In the genomic region with DNA sequence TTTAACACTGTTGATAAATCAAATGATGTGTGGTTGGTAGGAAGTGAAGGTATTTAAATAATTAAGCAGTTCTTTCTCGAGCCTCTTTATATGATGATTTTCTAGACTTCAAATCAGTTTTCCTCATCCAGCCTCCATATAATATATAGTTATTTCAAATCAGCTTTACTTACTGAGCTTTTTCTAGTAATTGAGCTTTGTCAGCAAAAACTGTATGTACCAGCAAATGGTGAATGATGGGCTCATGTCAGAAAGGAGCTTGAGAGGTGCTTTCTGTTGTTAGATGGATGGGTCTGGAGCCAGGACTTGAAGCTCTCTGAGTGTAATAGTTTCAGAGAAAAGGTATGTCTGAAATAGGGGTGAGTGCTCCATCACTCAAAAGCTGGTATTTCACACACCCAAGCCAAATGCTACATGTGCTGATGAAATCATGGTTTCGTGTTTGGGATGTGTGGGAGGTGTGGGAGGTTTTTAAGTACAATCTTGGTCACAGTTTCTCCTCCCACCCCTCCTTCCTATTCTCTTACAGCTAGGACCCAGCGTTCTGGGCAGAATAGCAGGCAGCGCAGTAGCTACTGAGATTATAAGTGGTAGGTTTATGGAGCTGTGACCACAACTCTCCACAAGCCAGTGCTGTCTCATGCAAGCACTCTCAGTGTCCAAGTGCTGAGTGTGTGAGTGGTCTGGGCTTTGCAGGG, we compare ENCODE assay signal across 1 cellular context.
TF ChIP-seq lines count a peak whose summit lies in the region.

No MANE protein-coding gene starts in this region.

TF ChIP-seq in SK-N-SH, 30 proteins besides CTCF, POLR2A, EP300 and RAD21:
- TF ChIP-seq, protein P1, sequence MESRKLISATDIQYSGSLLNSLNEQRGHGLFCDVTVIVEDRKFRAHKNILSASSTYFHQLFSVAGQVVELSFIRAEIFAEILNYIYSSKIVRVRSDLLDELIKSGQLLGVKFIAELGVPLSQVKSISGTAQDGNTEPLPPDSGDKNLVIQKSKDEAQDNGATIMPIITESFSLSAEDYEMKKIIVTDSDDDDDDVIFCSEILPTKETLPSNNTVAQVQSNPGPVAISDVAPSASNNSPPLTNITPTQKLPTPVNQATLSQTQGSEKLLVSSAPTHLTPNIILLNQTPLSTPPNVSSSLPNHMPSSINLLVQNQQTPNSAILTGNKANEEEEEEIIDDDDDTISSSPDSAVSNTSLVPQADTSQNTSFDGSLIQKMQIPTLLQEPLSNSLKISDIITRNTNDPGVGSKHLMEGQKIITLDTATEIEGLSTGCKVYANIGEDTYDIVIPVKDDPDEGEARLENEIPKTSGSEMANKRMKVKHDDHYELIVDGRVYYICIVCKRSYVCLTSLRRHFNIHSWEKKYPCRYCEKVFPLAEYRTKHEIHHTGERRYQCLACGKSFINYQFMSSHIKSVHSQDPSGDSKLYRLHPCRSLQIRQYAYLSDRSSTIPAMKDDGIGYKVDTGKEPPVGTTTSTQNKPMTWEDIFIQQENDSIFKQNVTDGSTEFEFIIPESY (IDR thresholded peaks at IDR 0.05; ENCODE audit: borderline replicate concordance, low read depth): no peak
- no peak for TF ChIP-seq JUND (IDR thresholded peaks at IDR 0.05)
- no peak for TF ChIP-seq NRF1 (IDR thresholded peaks at IDR 0.05; ENCODE audit: low read depth, low read length)
- no peak for TF ChIP-seq MXI1 (IDR thresholded peaks at IDR 0.05; ENCODE audit: low read depth, low read length)
- TF ChIP-seq POLR2AphosphoS5 (IDR thresholded peaks at IDR 0.05; ENCODE audit: low read depth, low read length): no peak
- TF ChIP-seq ELF1 (IDR thresholded peaks at IDR 0.05): no peak
- no peak for TF ChIP-seq RXRA (IDR thresholded peaks at IDR 0.05; ENCODE audit: borderline replicate concordance, low read depth)
- no peak for TF ChIP-seq MEF2A (IDR thresholded peaks at IDR 0.05; ENCODE audit: borderline replicate concordance, low read depth)
- no peak for TF ChIP-seq SIN3A (IDR thresholded peaks at IDR 0.05; ENCODE audit: borderline replicate concordance, low read depth, low read length)
- TF ChIP-seq, protein P2, sequence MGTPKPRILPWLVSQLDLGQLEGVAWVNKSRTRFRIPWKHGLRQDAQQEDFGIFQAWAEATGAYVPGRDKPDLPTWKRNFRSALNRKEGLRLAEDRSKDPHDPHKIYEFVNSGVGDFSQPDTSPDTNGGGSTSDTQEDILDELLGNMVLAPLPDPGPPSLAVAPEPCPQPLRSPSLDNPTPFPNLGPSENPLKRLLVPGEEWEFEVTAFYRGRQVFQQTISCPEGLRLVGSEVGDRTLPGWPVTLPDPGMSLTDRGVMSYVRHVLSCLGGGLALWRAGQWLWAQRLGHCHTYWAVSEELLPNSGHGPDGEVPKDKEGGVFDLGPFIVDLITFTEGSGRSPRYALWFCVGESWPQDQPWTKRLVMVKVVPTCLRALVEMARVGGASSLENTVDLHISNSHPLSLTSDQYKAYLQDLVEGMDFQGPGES (IDR thresholded peaks at IDR 0.05; ENCODE audit: low read depth, low read length): no peak
- TF ChIP-seq RCOR1 (IDR thresholded peaks at IDR 0.05; ENCODE audit: low read length): no peak
- TF ChIP-seq, protein P3, sequence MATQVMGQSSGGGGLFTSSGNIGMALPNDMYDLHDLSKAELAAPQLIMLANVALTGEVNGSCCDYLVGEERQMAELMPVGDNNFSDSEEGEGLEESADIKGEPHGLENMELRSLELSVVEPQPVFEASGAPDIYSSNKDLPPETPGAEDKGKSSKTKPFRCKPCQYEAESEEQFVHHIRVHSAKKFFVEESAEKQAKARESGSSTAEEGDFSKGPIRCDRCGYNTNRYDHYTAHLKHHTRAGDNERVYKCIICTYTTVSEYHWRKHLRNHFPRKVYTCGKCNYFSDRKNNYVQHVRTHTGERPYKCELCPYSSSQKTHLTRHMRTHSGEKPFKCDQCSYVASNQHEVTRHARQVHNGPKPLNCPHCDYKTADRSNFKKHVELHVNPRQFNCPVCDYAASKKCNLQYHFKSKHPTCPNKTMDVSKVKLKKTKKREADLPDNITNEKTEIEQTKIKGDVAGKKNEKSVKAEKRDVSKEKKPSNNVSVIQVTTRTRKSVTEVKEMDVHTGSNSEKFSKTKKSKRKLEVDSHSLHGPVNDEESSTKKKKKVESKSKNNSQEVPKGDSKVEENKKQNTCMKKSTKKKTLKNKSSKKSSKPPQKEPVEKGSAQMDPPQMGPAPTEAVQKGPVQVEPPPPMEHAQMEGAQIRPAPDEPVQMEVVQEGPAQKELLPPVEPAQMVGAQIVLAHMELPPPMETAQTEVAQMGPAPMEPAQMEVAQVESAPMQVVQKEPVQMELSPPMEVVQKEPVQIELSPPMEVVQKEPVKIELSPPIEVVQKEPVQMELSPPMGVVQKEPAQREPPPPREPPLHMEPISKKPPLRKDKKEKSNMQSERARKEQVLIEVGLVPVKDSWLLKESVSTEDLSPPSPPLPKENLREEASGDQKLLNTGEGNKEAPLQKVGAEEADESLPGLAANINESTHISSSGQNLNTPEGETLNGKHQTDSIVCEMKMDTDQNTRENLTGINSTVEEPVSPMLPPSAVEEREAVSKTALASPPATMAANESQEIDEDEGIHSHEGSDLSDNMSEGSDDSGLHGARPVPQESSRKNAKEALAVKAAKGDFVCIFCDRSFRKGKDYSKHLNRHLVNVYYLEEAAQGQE (IDR thresholded peaks at IDR 0.05; ENCODE audit: low read depth, low read length): no peak
- TF ChIP-seq NFIC (IDR thresholded peaks at IDR 0.05; ENCODE audit: borderline replicate concordance): no peak
- TF ChIP-seq, protein P4, sequence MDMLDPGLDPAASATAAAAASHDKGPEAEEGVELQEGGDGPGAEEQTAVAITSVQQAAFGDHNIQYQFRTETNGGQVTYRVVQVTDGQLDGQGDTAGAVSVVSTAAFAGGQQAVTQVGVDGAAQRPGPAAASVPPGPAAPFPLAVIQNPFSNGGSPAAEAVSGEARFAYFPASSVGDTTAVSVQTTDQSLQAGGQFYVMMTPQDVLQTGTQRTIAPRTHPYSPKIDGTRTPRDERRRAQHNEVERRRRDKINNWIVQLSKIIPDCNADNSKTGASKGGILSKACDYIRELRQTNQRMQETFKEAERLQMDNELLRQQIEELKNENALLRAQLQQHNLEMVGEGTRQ (IDR thresholded peaks at IDR 0.05; ENCODE audit: borderline replicate concordance, low read depth, low read length): no peak
- no peak for TF ChIP-seq YY1 (IDR thresholded peaks at IDR 0.05; ENCODE audit: low read depth)
- no peak for TF ChIP-seq FOSL2 (IDR thresholded peaks at IDR 0.05; ENCODE audit: borderline replicate concordance, low read depth)
- no peak for TF ChIP-seq FOXM1 (IDR thresholded peaks at IDR 0.05; ENCODE audit: low read depth)
- TF ChIP-seq, protein P5, sequence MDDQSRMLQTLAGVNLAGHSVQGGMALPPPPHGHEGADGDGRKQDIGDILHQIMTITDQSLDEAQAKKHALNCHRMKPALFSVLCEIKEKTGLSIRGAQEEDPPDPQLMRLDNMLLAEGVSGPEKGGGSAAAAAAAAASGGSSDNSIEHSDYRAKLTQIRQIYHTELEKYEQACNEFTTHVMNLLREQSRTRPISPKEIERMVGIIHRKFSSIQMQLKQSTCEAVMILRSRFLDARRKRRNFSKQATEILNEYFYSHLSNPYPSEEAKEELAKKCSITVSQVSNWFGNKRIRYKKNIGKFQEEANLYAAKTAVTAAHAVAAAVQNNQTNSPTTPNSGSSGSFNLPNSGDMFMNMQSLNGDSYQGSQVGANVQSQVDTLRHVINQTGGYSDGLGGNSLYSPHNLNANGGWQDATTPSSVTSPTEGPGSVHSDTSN (IDR thresholded peaks at IDR 0.05): no peak
- TF ChIP-seq, protein P6, sequence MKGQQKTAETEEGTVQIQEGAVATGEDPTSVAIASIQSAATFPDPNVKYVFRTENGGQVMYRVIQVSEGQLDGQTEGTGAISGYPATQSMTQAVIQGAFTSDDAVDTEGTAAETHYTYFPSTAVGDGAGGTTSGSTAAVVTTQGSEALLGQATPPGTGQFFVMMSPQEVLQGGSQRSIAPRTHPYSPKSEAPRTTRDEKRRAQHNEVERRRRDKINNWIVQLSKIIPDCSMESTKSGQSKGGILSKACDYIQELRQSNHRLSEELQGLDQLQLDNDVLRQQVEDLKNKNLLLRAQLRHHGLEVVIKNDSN (IDR thresholded peaks at IDR 0.05; ENCODE audit: borderline replicate concordance, low read depth): no peak
